23 cellular contexts compared by ENCODE assay signal in the genomic region with DNA sequence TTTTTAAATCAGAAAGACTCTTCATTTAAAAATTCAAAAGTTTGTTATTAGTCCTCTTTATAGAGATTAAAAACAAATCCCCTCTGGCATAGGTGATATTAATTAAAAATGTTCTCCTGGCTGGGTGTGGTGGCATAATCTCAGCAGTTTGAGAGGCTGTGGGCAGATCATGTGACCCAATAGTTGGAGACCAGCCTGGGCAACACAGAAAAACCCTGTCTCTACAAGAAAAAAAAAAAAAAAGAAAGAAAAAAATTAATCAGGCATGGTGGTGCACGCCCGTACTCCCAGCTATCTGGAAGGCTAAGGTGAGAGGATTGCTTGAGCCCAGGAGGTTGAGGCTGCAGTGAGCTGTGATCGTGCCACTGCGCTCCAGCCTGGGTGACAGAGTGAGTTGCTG. TPM values are rescaled to one million over a fixed set of nuclear protein-coding genes. Genes with fewer than 3 reads are reported as not detected.
A peak's percentile ranks its signal among the peaks of the same experiment; 100 is the strongest.
DNase-seq lines count a peak whose midpoint lies in the region; ATAC-seq, FAIRE-seq and TF ChIP-seq lines count a peak whose summit lies in the region.
"Had no signal": no experiment of that assay in that cellular context is flagged by ENCODE, and none has a peak within 500 bp of the region (broad histone marks: within the 10 kb centered on the region; RNA-seq: fewer than 3 reads in every experiment).

No MANE protein-coding gene starts in this region.

- H3K4me3 Mint-ChIP-seq in CD4-positive, alpha-beta T cell: no peak overlapping the region
- H3K4me3 Mint-ChIP-seq: B cell; CD8-positive, alpha-beta memory T cell had no signal

- H2AFZ ChIP-seq in keratinocyte (ENCODE audit: control insufficient read depth, low read length): no peak overlapping the region
- H2AFZ ChIP-seq: GM23248 had no signal

- H3K9me3 ChIP-seq in keratinocyte (ENCODE audit: control insufficient read depth, low read depth, low read length): no peaks in the 10 kb centered on the region
- no peaks in the 10 kb centered on the region for H3K9me3 ChIP-seq in CD4-positive, alpha-beta T cell (ENCODE audit: control insufficient read depth, low read length)

- H4K20me1 ChIP-seq in keratinocyte (ENCODE audit: control insufficient read depth, extremely low read depth, insufficient read depth, low read length): no peaks in the 10 kb centered on the region

- no peaks in the 10 kb centered on the region for H3K79me2 ChIP-seq in keratinocyte (ENCODE audit: control insufficient read depth, insufficient read depth, low read length)

- TF ChIP-seq CTCF in RWPE1 (conservative IDR thresholded peaks at IDR 0.05; ENCODE audit: low read depth): no peak
- no peak for TF ChIP-seq CTCF in epithelial cell of esophagus (IDR thresholded peaks at IDR 0.05; ENCODE audit: insufficient read depth, low read depth, low read length, missing control alignments)
- no peak for TF ChIP-seq CTCF in keratinocyte (optimal IDR thresholded peaks at IDR 0.05 in 1 of 3, IDR thresholded peaks at IDR 0.05 in 1 of 3, conservative IDR thresholded peaks at IDR 0.05 in 1 of 3; ENCODE audit: extremely low read depth in 1 of 3, insufficient read depth in 2 of 3, low read length in 3 of 3)
- no peak for TF ChIP-seq CTCF in CD4-positive, alpha-beta T cell (IDR thresholded peaks at IDR 0.05)

- POLR2A ChIA-PET in RWPE1 (lab: Yijun Ruan, JAX; ENCODE audit: low non-redundant PET): no interaction called here
- POLR2A ChIA-PET in CD4-positive, alpha-beta T cell (lab: Charles Lee): interaction anchor here (0.7 kb wide), 1 partner anchor 110 kb away, joined by 3 read pairs; no protein-coding TSS in a partner anchor

- no peaks in the 10 kb centered on the region for H3K4me1 Mint-ChIP-seq in CD4-positive, alpha-beta T cell (ENCODE audit: low read depth)
- H3K4me1 Mint-ChIP-seq: B cell; CD8-positive, alpha-beta memory T cell had no signal

- peak in 42 of 76 experiments; percentile 1 to 55 (median 17) for DNase-seq in HUDEP-2 (lab: John Stamatoyannopoulos, UW; ENCODE audit: unreplicated experiment in 76 of 76)
- DNase-seq in RWPE1 (ENCODE audit: low spot score): no peak
- DNase-seq in epithelial cell of esophagus (ENCODE audit: low read depth): peak; percentile 59
- DNase-seq in keratinocyte (ENCODE audit: low read depth, low spot score): no peak
- DNase-seq in NCI-H69 (lab: John Stamatoyannopoulos, UW): no peak
- no peak for DNase-seq in CD4-positive, alpha-beta T cell
- DNase-seq: CD8-positive, alpha-beta memory T cell; COR-L47; DMS 273 treated with DMSO at 0.1 percent for 48 hours; DMS53; DND-41; EL; GM23248; HCEC 1CT had no signal

- H3K27me3 ChIP-seq in keratinocyte (ENCODE audit: control insufficient read depth, extremely low read depth, insufficient read depth, low read length): no peaks in the 10 kb centered on the region
- H3K27me3 ChIP-seq in CD4-positive, alpha-beta T cell (ENCODE audit: control insufficient read depth, insufficient read depth, low read length): no peaks in the 10 kb centered on the region
- H3K27me3 ChIP-seq: BLaER1 treated with 17β-estradiol and CSF1 and Interleukin-3, amounts not matched to agents 10 nM and 100 nM had no signal

- intact Hi-C loops in CD4-positive, alpha-beta T cell (cut with DNase I, micrococcal nuclease): no loop called here

- peak; percentile 74 for FAIRE-seq in keratinocyte (lab: Jason Lieb, UNC)
- FAIRE-seq: GM12891, GM19239, H54 had no signal

- H3K9me1 ChIP-seq in keratinocyte (ENCODE audit: control insufficient read depth, extremely low read depth, insufficient read depth, low read length): no peaks in the 10 kb centered on the region

- H3K27ac ChIP-seq in RWPE1 (peak overlapping the region; percentile 40; the same call in 1 of the 2 replicates), keratinocyte (ENCODE audit: control insufficient read depth, insufficient read depth, low read length) (peak overlapping the region; percentile 19)
- no peak overlapping the region for H3K27ac ChIP-seq in CD4-positive, alpha-beta T cell (ENCODE audit: low read depth, low read length)
- H3K27ac ChIP-seq: BLaER1 treated with 17β-estradiol and CSF1 and Interleukin-3, amounts not matched to agents 10 nM and 100 nM; GM23248 had no signal

- no peak for ATAC-seq in CD4-positive, alpha-beta T cell (ENCODE audit: poor library complexity)
- ATAC-seq in HG02623 (IDR thresholded peaks at IDR 0.05; ENCODE audit: unreplicated experiment) (no peak), GM21515 (IDR thresholded peaks at IDR 0.05; ENCODE audit: unreplicated experiment) (no peak)

- no peaks in the 10 kb centered on the region for H3K27me3 Mint-ChIP-seq in CD4-positive, alpha-beta T cell
- H3K27me3 Mint-ChIP-seq: B cell; CD8-positive, alpha-beta memory T cell had no signal

- H3K36me3 Mint-ChIP-seq in CD4-positive, alpha-beta T cell (ENCODE audit: low read depth): peaks cover 75% of the 10 kb centered on the region

- no peak overlapping the region for H3K4me2 ChIP-seq in keratinocyte (ENCODE audit: control insufficient read depth, extremely low read depth, insufficient read depth, low read depth, low read length)
- H3K4me2 ChIP-seq: BLaER1 treated with 17β-estradiol and CSF1 and Interleukin-3, amounts not matched to agents 10 nM and 100 nM had no signal

- no peak overlapping the region for H3K27ac Mint-ChIP-seq in CD4-positive, alpha-beta T cell

- no peaks in the 10 kb centered on the region for H3K9me3 Mint-ChIP-seq in CD4-positive, alpha-beta T cell
- H3K9me3 Mint-ChIP-seq: CD8-positive, alpha-beta memory T cell had no signal

- CTCF ChIA-PET in RWPE1 (lab: Yijun Ruan, JAX): interaction anchor here (0.6 kb wide), 2 partner anchors 42 to 486 kb away, joined by 4 to 7 read pairs; no protein-coding TSS in a partner anchor
- CTCF ChIA-PET in CD4-positive, alpha-beta T cell (lab: Charles Lee): no interaction called here

- H3K4me3 ChIP-seq in epithelial cell of esophagus (ENCODE audit: low read length): no peak overlapping the region
- H3K4me3 ChIP-seq in keratinocyte (ENCODE audit: control insufficient read depth in 2 of 3, extremely low read depth in 1 of 3, insufficient read depth in 2 of 3, low read depth in 1 of 3, low read length in 3 of 3): no peak overlapping the region
- H3K4me3 ChIP-seq: BLaER1 treated with 17β-estradiol and CSF1 and Interleukin-3, amounts not matched to agents 10 nM and 100 nM; GM23248 had no signal

- dilution Hi-C loops in keratinocyte (cut with MboI; ENCODE audit: extremely low pct_ligation_motif_present, low sequenced_read_pairs): no loop called here

- H3K9ac ChIP-seq in keratinocyte (ENCODE audit: control insufficient read depth, extremely low read depth, insufficient read depth, low read length): no peak overlapping the region
- H3K9ac ChIP-seq: BLaER1 treated with 17β-estradiol and CSF1 and Interleukin-3, amounts not matched to agents 10 nM and 100 nM; GM23248 had no signal

- H3K36me3 ChIP-seq in keratinocyte (ENCODE audit: control insufficient read depth in 2 of 2, extremely low read depth in 1 of 2, insufficient read depth in 2 of 2, low read length in 2 of 2): no peaks in the 10 kb centered on the region

- peaks cover 23% of the 10 kb centered on the region for H3K4me1 ChIP-seq in keratinocyte (ENCODE audit: control insufficient read depth, extremely low read depth, insufficient read depth, low read length)
- H3K4me1 ChIP-seq: BLaER1 treated with 17β-estradiol and CSF1 and Interleukin-3, amounts not matched to agents 10 nM and 100 nM had no signal

RNA-seq across cellular contexts. Expression of a gene that starts 38.9 kb away (rescaled TPM):
- 0.45 to 0.98 TPM (median 0.68 TPM) in 3 replicates for polyA plus RNA-seq in keratinocyte
- polyA plus RNA-seq in keratinocyte (2011; ENCODE audit: low read depth): 31.2 TPM
- 0.60 and 0.64 TPM in 2 replicates for polyA plus RNA-seq in keratinocyte (2011; cell fraction: cytosol; rRNA removed)
- 1.3 TPM in 2 replicates for polyA plus RNA-seq in keratinocyte (2011; cell fraction: nucleus; rRNA removed)
- polyA plus RNA-seq in keratinocyte (2012; ENCODE audit: low replicate concordance): 0.34 and 21.1 TPM in 2 replicates
- 0.33 to 3.0 TPM (median 2.8 TPM) in 3 replicates for polyA minus RNA-seq in keratinocyte
- polyA minus RNA-seq in keratinocyte (2011; cell fraction: cytosol; rRNA and poly(A)+ RNA removed): not detected
- 6.0 and 8.6 TPM in 2 replicates for polyA minus RNA-seq in keratinocyte (2011; cell fraction: nucleus; rRNA and poly(A)+ RNA removed)
- total RNA-seq in CD4-positive, alpha-beta T cell: 10 to 100 TPM; 69.4 to 73.1 TPM
- total RNA-seq: A172, G401, GM23248 had no signal

Comparison
In these comparisons a context has a peak if more than half of its experiments do, and no peak if none do; other contexts are left out.
1. DNase-seq: peak in HUDEP-2 (42 of 76) and epithelial cell of esophagus (single experiment); none in RWPE1 (single experiment), keratinocyte (single experiment), NCI-H69 (single experiment) and CD4-positive, alpha-beta T cell (0 of 10).